1 cellular context compared by ENCODE assay signal in the genomic region with DNA sequence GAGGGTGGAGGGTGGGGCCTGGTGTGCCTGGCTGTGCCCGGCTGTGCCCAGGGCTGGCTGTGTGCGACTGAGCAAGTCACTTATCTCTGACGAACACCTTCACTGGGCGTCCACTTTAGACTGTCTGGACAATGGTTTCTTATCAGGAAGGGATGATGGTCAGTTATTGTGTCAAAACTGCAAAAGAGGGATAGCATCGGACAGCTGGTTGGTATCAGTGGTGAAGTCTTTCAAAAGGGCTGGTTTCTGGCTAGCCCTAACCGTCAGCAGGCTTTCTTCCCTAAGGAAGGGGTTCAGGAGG.
TF ChIP-seq lines count a peak whose summit lies in the region.

No MANE protein-coding gene starts in this region.

TF ChIP-seq in K562, 482 proteins besides CTCF, POLR2A, EP300 and RAD21 (continued from another document and continues in another):
- TF ChIP-seq RBBP5 (IDR thresholded peaks at IDR 0.05; ENCODE audit: borderline replicate concordance, insufficient read depth, low read length, poor library complexity, severe bottlenecking) (no peak), MYNN (IDR thresholded peaks at IDR 0.05) (peak; percentile 97), MYNN (CRISPR knock-in tag; IDR thresholded peaks at IDR 0.05) (no peak), ZNF274 (IDR thresholded peaks at IDR 0.05; ENCODE audit: borderline replicate concordance, low read depth, low read length) (no peak), PHB2 (IDR thresholded peaks at IDR 0.05; ENCODE audit: low read depth) (peak; percentile 60), ZC3H11A (IDR thresholded peaks at IDR 0.05; ENCODE audit: low read depth, low read length) (no peak), RBM25 (IDR thresholded peaks at IDR 0.05; ENCODE audit: low read depth, low read length, severe bottlenecking) (no peak), RFX5 (IDR thresholded peaks at IDR 0.05; ENCODE audit: low read depth, low read length) (no peak), ZKSCAN1 (IDR thresholded peaks at IDR 0.05; ENCODE audit: low read depth, low read length) (no peak), ZNF780A (CRISPR knock-in tag; IDR thresholded peaks at IDR 0.05) (no peak), SMARCE1 (IDR thresholded peaks at IDR 0.05) (peak; percentile 82), CCNT2 (IDR thresholded peaks at IDR 0.05; ENCODE audit: borderline replicate concordance, extremely low read depth, insufficient read length, low read depth, low read length) (peak; percentile 86), MEF2D (tag; conservative IDR thresholded peaks at IDR 0.05; ENCODE audit: low read depth) (no peak), PYGO2 (tag; IDR thresholded peaks at IDR 0.05) (no peak), NFE2 (IDR thresholded peaks at IDR 0.05; ENCODE audit: low read depth) (peak; percentile 79), OTX1 (CRISPR knock-in tag; IDR thresholded peaks at IDR 0.05) (no peak), XRCC5 (IDR thresholded peaks at IDR 0.05; ENCODE audit: low read depth, low read length) (no peak), SETDB1 (IDR thresholded peaks at IDR 0.05; ENCODE audit: low read length) (no peak), SMAD1 (IDR thresholded peaks at IDR 0.05; ENCODE audit: low read depth, low read length, partially characterized antibody) (no peak), HNRNPH1 (optimal IDR thresholded peaks at IDR 0.05; ENCODE audit: low read depth, low read length) (no peak), SP2 (IDR thresholded peaks at IDR 0.05; ENCODE audit: extremely low read depth, low read depth, low read length, poor library complexity, severe bottlenecking) (no peak), HOXB6 (CRISPR knock-in tag; IDR thresholded peaks at IDR 0.05; ENCODE audit: borderline replicate concordance) (no peak), PTBP1 (IDR thresholded peaks at IDR 0.05; ENCODE audit: low read depth, low read length) (no peak), ZNF384 (IDR thresholded peaks at IDR 0.05; ENCODE audit: low read depth, low read length) (no peak), SAFB (IDR thresholded peaks at IDR 0.05; ENCODE audit: borderline replicate concordance, low read depth, low read length) (no peak), ZNF507 (tag; conservative IDR thresholded peaks at IDR 0.05) (no peak), BRD9 (IDR thresholded peaks at IDR 0.05; ENCODE audit: low read depth, partially characterized antibody) (no peak), RUNX1 (IDR thresholded peaks at IDR 0.05; ENCODE audit: low read depth) (no peak), POLR2H (tag; IDR thresholded peaks at IDR 0.05; ENCODE audit: low read depth) (no peak), SMAD4 (CRISPR knock-in tag; conservative IDR thresholded peaks at IDR 0.05) (peak; percentile 96), POLR2G (IDR thresholded peaks at IDR 0.05; ENCODE audit: low read depth, low read length) (no peak), ELF1 (tag; IDR thresholded peaks at IDR 0.05) (no peak), CBFA2T2 (conservative IDR thresholded peaks at IDR 0.05) (peak; percentile 91), RNF2 (IDR thresholded peaks at IDR 0.05) (no peak), NR2C2 (CRISPR knock-in tag; IDR thresholded peaks at IDR 0.05) (no peak), NR2C2 (tag; IDR thresholded peaks at IDR 0.05) (no peak), HMGN3 (IDR thresholded peaks at IDR 0.05; ENCODE audit: borderline replicate concordance, extremely low read depth, insufficient read length, low read depth, low read length) (peak; percentile 58)
- TF ChIP-seq, protein P1, sequence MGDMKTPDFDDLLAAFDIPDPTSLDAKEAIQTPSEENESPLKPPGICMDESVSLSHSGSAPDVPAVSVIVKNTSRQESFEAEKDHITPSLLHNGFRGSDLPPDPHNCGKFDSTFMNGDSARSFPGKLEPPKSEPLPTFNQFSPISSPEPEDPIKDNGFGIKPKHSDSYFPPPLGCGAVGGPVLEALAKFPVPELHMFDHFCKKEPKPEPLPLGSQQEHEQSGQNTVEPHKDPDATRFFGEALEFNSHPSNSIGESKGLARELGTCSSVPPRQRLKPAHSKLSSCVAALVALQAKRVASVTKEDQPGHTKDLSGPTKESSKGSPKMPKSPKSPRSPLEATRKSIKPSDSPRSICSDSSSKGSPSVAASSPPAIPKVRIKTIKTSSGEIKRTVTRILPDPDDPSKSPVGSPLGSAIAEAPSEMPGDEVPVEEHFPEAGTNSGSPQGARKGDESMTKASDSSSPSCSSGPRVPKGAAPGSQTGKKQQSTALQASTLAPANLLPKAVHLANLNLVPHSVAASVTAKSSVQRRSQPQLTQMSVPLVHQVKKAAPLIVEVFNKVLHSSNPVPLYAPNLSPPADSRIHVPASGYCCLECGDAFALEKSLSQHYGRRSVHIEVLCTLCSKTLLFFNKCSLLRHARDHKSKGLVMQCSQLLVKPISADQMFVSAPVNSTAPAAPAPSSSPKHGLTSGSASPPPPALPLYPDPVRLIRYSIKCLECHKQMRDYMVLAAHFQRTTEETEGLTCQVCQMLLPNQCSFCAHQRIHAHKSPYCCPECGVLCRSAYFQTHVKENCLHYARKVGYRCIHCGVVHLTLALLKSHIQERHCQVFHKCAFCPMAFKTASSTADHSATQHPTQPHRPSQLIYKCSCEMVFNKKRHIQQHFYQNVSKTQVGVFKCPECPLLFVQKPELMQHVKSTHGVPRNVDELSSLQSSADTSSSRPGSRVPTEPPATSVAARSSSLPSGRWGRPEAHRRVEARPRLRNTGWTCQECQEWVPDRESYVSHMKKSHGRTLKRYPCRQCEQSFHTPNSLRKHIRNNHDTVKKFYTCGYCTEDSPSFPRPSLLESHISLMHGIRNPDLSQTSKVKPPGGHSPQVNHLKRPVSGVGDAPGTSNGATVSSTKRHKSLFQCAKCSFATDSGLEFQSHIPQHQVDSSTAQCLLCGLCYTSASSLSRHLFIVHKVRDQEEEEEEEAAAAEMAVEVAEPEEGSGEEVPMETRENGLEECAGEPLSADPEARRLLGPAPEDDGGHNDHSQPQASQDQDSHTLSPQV (IDR thresholded peaks at IDR 0.05) = peak; percentile 72; the same call in 1 of the 2 replicates
- TF ChIP-seq, protein P2, sequence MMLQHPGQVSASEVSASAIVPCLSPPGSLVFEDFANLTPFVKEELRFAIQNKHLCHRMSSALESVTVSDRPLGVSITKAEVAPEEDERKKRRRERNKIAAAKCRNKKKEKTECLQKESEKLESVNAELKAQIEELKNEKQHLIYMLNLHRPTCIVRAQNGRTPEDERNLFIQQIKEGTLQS (IDR thresholded peaks at IDR 0.05) = peak; percentile 1; the same call in 1 of the 2 replicates
- TF ChIP-seq, protein P2 (CRISPR knock-in tag; conservative IDR thresholded peaks at IDR 0.05) = no peak
- TF ChIP-seq, protein P3, sequence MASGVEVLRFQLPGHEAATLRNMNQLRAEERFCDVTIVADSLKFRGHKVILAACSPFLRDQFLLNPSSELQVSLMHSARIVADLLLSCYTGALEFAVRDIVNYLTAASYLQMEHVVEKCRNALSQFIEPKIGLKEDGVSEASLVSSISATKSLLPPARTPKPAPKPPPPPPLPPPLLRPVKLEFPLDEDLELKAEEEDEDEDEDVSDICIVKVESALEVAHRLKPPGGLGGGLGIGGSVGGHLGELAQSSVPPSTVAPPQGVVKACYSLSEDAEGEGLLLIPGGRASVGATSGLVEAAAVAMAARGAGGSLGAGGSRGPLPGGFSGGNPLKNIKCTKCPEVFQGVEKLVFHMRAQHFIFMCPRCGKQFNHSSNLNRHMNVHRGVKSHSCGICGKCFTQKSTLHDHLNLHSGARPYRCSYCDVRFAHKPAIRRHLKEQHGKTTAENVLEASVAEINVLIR (CRISPR knock-in tag; IDR thresholded peaks at IDR 0.05) = no peak
- TF ChIP-seq, protein P4, sequence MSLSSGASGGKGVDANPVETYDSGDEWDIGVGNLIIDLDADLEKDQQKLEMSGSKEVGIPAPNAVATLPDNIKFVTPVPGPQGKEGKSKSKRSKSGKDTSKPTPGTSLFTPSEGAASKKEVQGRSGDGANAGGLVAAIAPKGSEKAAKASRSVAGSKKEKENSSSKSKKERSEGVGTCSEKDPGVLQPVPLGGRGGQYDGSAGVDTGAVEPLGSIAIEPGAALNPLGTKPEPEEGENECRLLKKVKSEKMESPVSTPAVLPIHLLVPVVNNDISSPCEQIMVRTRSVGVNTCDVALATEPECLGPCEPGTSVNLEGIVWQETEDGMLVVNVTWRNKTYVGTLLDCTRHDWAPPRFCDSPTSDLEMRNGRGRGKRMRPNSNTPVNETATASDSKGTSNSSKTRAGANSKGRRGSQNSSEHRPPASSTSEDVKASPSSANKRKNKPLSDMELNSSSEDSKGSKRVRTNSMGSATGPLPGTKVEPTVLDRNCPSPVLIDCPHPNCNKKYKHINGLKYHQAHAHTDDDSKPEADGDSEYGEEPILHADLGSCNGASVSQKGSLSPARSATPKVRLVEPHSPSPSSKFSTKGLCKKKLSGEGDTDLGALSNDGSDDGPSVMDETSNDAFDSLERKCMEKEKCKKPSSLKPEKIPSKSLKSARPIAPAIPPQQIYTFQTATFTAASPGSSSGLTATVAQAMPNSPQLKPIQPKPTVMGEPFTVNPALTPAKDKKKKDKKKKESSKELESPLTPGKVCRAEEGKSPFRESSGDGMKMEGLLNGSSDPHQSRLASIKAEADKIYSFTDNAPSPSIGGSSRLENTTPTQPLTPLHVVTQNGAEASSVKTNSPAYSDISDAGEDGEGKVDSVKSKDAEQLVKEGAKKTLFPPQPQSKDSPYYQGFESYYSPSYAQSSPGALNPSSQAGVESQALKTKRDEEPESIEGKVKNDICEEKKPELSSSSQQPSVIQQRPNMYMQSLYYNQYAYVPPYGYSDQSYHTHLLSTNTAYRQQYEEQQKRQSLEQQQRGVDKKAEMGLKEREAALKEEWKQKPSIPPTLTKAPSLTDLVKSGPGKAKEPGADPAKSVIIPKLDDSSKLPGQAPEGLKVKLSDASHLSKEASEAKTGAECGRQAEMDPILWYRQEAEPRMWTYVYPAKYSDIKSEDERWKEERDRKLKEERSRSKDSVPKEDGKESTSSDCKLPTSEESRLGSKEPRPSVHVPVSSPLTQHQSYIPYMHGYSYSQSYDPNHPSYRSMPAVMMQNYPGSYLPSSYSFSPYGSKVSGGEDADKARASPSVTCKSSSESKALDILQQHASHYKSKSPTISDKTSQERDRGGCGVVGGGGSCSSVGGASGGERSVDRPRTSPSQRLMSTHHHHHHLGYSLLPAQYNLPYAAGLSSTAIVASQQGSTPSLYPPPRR (CRISPR knock-in tag; IDR thresholded peaks at IDR 0.05; ENCODE audit: borderline replicate concordance) = no peak
- TF ChIP-seq, protein P5, sequence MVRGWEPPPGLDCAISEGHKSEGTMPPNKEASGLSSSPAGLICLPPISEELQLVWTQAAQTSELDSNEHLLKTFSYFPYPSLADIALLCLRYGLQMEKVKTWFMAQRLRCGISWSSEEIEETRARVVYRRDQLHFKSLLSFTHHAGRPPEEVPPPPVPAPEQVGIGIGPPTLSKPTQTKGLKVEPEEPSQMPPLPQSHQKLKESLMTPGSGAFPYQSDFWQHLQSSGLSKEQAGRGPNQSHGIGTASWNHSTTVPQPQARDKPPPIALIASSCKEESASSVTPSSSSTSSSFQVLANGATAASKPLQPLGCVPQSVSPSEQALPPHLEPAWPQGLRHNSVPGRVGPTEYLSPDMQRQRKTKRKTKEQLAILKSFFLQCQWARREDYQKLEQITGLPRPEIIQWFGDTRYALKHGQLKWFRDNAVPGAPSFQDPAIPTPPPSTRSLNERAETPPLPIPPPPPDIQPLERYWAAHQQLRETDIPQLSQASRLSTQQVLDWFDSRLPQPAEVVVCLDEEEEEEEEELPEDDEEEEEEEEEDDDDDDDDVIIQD (CRISPR knock-in tag; IDR thresholded peaks at IDR 0.05) = no peak
- TF ChIP-seq, protein P6, sequence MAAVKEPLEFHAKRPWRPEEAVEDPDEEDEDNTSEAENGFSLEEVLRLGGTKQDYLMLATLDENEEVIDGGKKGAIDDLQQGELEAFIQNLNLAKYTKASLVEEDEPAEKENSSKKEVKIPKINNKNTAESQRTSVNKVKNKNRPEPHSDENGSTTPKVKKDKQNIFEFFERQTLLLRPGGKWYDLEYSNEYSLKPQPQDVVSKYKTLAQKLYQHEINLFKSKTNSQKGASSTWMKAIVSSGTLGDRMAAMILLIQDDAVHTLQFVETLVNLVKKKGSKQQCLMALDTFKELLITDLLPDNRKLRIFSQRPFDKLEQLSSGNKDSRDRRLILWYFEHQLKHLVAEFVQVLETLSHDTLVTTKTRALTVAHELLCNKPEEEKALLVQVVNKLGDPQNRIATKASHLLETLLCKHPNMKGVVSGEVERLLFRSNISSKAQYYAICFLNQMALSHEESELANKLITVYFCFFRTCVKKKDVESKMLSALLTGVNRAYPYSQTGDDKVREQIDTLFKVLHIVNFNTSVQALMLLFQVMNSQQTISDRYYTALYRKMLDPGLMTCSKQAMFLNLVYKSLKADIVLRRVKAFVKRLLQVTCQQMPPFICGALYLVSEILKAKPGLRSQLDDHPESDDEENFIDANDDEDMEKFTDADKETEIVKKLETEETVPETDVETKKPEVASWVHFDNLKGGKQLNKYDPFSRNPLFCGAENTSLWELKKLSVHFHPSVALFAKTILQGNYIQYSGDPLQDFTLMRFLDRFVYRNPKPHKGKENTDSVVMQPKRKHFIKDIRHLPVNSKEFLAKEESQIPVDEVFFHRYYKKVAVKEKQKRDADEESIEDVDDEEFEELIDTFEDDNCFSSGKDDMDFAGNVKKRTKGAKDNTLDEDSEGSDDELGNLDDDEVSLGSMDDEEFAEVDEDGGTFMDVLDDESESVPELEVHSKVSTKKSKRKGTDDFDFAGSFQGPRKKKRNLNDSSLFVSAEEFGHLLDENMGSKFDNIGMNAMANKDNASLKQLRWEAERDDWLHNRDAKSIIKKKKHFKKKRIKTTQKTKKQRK (IDR thresholded peaks at IDR 0.05; ENCODE audit: borderline replicate concordance, low read depth, low read length) = no peak
- TF ChIP-seq, protein P7, sequence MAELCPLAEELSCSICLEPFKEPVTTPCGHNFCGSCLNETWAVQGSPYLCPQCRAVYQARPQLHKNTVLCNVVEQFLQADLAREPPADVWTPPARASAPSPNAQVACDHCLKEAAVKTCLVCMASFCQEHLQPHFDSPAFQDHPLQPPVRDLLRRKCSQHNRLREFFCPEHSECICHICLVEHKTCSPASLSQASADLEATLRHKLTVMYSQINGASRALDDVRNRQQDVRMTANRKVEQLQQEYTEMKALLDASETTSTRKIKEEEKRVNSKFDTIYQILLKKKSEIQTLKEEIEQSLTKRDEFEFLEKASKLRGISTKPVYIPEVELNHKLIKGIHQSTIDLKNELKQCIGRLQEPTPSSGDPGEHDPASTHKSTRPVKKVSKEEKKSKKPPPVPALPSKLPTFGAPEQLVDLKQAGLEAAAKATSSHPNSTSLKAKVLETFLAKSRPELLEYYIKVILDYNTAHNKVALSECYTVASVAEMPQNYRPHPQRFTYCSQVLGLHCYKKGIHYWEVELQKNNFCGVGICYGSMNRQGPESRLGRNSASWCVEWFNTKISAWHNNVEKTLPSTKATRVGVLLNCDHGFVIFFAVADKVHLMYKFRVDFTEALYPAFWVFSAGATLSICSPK (IDR thresholded peaks at IDR 0.05; ENCODE audit: borderline replicate concordance) = no peak
- TF ChIP-seq, protein P8, sequence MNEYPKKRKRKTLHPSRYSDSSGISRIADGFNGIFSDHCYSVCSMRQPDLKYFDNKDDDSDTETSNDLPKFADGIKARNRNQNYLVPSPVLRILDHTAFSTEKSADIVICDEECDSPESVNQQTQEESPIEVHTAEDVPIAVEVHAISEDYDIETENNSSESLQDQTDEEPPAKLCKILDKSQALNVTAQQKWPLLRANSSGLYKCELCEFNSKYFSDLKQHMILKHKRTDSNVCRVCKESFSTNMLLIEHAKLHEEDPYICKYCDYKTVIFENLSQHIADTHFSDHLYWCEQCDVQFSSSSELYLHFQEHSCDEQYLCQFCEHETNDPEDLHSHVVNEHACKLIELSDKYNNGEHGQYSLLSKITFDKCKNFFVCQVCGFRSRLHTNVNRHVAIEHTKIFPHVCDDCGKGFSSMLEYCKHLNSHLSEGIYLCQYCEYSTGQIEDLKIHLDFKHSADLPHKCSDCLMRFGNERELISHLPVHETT (CRISPR knock-in tag; conservative IDR thresholded peaks at IDR 0.05 in 1 of 2, IDR thresholded peaks at IDR 0.05 in 1 of 2) = peak in 1 of 2 experiments; percentile 63; a peak in 1 of 4 replicates
